Comparison of ENCODE assay signal across 8 cellular contexts in genomic region chr20:56629464-56630085, GRCh38. TPM values are rescaled to one million over a fixed set of nuclear protein-coding genes. Genes with fewer than 3 reads are reported as not detected.
DNase-seq lines count a peak whose midpoint lies in the region; ATAC-seq, FAIRE-seq and TF ChIP-seq lines count a peak whose summit lies in the region.

No MANE protein-coding gene starts in this region.

- H3K4me3 ChIP-seq in kidney (ENCODE audit: low read length in 2 of 2): peak overlapping the region; percentile 32 to 38
- peak overlapping the region; percentile 35 to 45 for H3K4me3 ChIP-seq in tibial artery
- H3K4me3 ChIP-seq in OCI-LY7 (ENCODE audit: low read depth, low read length, poor library complexity, severe bottlenecking): no peak overlapping the region

- H3K36me3 ChIP-seq in kidney (ENCODE audit: control insufficient read depth in 1 of 2, insufficient read depth in 2 of 2, low read length in 2 of 2) (no peaks in the 10 kb centered on the region), tibial artery (no peaks in the 10 kb centered on the region), OCI-LY7 (ENCODE audit: insufficient read depth, low read length) (no peaks in the 10 kb centered on the region)

- TF ChIP-seq CTCF in activated CD8-positive, alpha-beta T cell treated with anti-CD3 and anti-CD28 coated beads for 36 hours (IDR thresholded peaks at IDR 0.05): no peak
- TF ChIP-seq CTCF in kidney (IDR thresholded peaks at IDR 0.05; ENCODE audit: borderline replicate concordance, extremely low read depth, insufficient read depth) (no peak), tibial artery (IDR thresholded peaks at IDR 0.05) (no peak), OCI-LY7 (conservative IDR thresholded peaks at IDR 0.05; ENCODE audit: low read length) (no peak)

- POLR2A ChIA-PET in activated CD8-positive, alpha-beta T cell treated with anti-CD3 and anti-CD28 coated beads, Interleukin-2, amount 10 ng/mL, durations not matched to agents 7 days and 5 days (lab: Charles Lee): no interaction called here
- POLR2A ChIA-PET in activated CD8-positive, alpha-beta T cell treated with anti-CD3 and anti-CD28 coated beads for 36 hours (lab: Charles Lee): no interaction called here
- POLR2A ChIA-PET in OCI-LY7 (lab: Charles Lee): no interaction called here

- no peaks in the 10 kb centered on the region for H3K9me3 Mint-ChIP-seq in activated CD8-positive, alpha-beta T cell treated with anti-CD3 and anti-CD28 coated beads, Interleukin-2, amount 10 ng/mL, durations not matched to agents 7 days and 5 days (ENCODE audit: insufficient read depth)
- H3K9me3 Mint-ChIP-seq in activated CD8-positive, alpha-beta T cell treated with anti-CD3 and anti-CD28 coated beads for 36 hours: no peaks in the 10 kb centered on the region
- no peaks in the 10 kb centered on the region for H3K9me3 Mint-ChIP-seq in activated T-helper 1 cell treated with anti-CD3 and anti-CD28 coated beads, Interleukin-12 subunit alpha, Interleukin-12 subunit beta, Interleukin-2, Interleukin-4 antibody, amounts not matched to agents 30 ng/mL and 10 ng/mL and 1 ng/mL, durations not matched to agents 14 hours and 24 hours and 36 hours

- no peak overlapping the region for H3K27ac Mint-ChIP-seq in activated CD8-positive, alpha-beta T cell treated with anti-CD3 and anti-CD28 coated beads, Interleukin-2, amount 10 ng/mL, durations not matched to agents 7 days and 5 days
- no peak overlapping the region for H3K27ac Mint-ChIP-seq in activated CD8-positive, alpha-beta T cell treated with anti-CD3 and anti-CD28 coated beads for 36 hours
- H3K27ac Mint-ChIP-seq in activated T-helper 1 cell treated with anti-CD3 and anti-CD28 coated beads, Interleukin-12 subunit alpha, Interleukin-12 subunit beta, Interleukin-2, Interleukin-4 antibody, amounts not matched to agents 30 ng/mL and 10 ng/mL and 1 ng/mL, durations not matched to agents 14 hours and 24 hours and 36 hours: peak overlapping the region; percentile 29

- peak overlapping the region; percentile 28 for H3K4me3 Mint-ChIP-seq in activated CD8-positive, alpha-beta T cell treated with anti-CD3 and anti-CD28 coated beads, Interleukin-2, amount 10 ng/mL, durations not matched to agents 7 days and 5 days
- H3K4me3 Mint-ChIP-seq in activated CD8-positive, alpha-beta T cell treated with anti-CD3 and anti-CD28 coated beads for 36 hours: no peak overlapping the region
- H3K4me3 Mint-ChIP-seq in activated T-helper 1 cell treated with anti-CD3 and anti-CD28 coated beads, Interleukin-12 subunit alpha, Interleukin-12 subunit beta, Interleukin-2, Interleukin-4 antibody, amounts not matched to agents 30 ng/mL and 10 ng/mL and 1 ng/mL, durations not matched to agents 14 hours and 24 hours and 36 hours: no peak overlapping the region

- H3K27me3 Mint-ChIP-seq in activated CD8-positive, alpha-beta T cell treated with anti-CD3 and anti-CD28 coated beads, Interleukin-2, amount 10 ng/mL, durations not matched to agents 7 days and 5 days (ENCODE audit: low read depth): peaks cover 64% of the 10 kb centered on the region
- peaks cover 74% of the 10 kb centered on the region for H3K27me3 Mint-ChIP-seq in activated CD8-positive, alpha-beta T cell treated with anti-CD3 and anti-CD28 coated beads for 36 hours
- peaks cover 74% of the 10 kb centered on the region for H3K27me3 Mint-ChIP-seq in activated T-helper 1 cell treated with anti-CD3 and anti-CD28 coated beads, Interleukin-12 subunit alpha, Interleukin-12 subunit beta, Interleukin-2, Interleukin-4 antibody, amounts not matched to agents 30 ng/mL and 10 ng/mL and 1 ng/mL, durations not matched to agents 14 hours and 24 hours and 36 hours (ENCODE audit: insufficient read depth)

- no peak for ATAC-seq in activated CD8-positive, alpha-beta T cell treated with anti-CD3 and anti-CD28 coated beads, Interleukin-2, amount 10 ng/mL, durations not matched to agents 7 days and 5 days
- ATAC-seq in activated CD8-positive, alpha-beta T cell treated with anti-CD3 and anti-CD28 coated beads for 36 hours: no peak
- no peak for ATAC-seq in HG03196 (IDR thresholded peaks at IDR 0.05; ENCODE audit: unreplicated experiment)

- no peak for FAIRE-seq in kidney (lab: Jason Lieb, UNC)

- H3K4me2 ChIP-seq in OCI-LY7 (ENCODE audit: low read length): no peak overlapping the region

- H3K4me1 ChIP-seq in kidney (ENCODE audit: control insufficient read depth in 1 of 2, insufficient read depth in 1 of 2, low read depth in 1 of 2, low read length in 2 of 2) (peaks cover 0 to 13% of the 10 kb centered on the region in 2 donors), tibial artery (peaks cover 0 to 54% (median 44%) of the 10 kb centered on the region in 4 donors), OCI-LY7 (ENCODE audit: insufficient read depth, low read length, poor library complexity, severe bottlenecking) (no peaks in the 10 kb centered on the region)

- no TSS peak for BruUV-seq in OCI-LY7 (replicated peaks; lab: Mats Ljungman, UMichigan)

- peaks cover 23% of the 10 kb centered on the region for H3K4me1 Mint-ChIP-seq in activated CD8-positive, alpha-beta T cell treated with anti-CD3 and anti-CD28 coated beads, Interleukin-2, amount 10 ng/mL, durations not matched to agents 7 days and 5 days (ENCODE audit: low read depth)
- peaks cover 12% of the 10 kb centered on the region for H3K4me1 Mint-ChIP-seq in activated CD8-positive, alpha-beta T cell treated with anti-CD3 and anti-CD28 coated beads for 36 hours (ENCODE audit: low read depth)
- H3K4me1 Mint-ChIP-seq in activated T-helper 1 cell treated with anti-CD3 and anti-CD28 coated beads, Interleukin-12 subunit alpha, Interleukin-12 subunit beta, Interleukin-2, Interleukin-4 antibody, amounts not matched to agents 30 ng/mL and 10 ng/mL and 1 ng/mL, durations not matched to agents 14 hours and 24 hours and 36 hours (ENCODE audit: low read depth): no peaks in the 10 kb centered on the region

- H3K9ac ChIP-seq in kidney (ENCODE audit: low read length in 2 of 2): no peak overlapping the region

- intact Hi-C loops in activated CD8-positive, alpha-beta T cell treated with anti-CD3 and anti-CD28 coated beads for 36 hours (cut with micrococcal nuclease): loop anchor here (5.0 kb wide), 1 partner anchor 298 kb away; no protein-coding TSS in a partner anchor
- intact Hi-C loops in activated T-helper 1 cell treated with anti-CD3 and anti-CD28 coated beads, Interleukin-12 subunit alpha, Interleukin-12 subunit beta, Interleukin-2, Interleukin-4 antibody, amounts not matched to agents 30 ng/mL and 10 ng/mL and 1 ng/mL, durations not matched to agents 14 hours and 24 hours and 36 hours (cut with micrococcal nuclease): loop anchor here (2.0 to 5.0 kb wide), 2 partner anchors 297 to 638 kb away; partner anchors contain the start of gene BMP7
- intact Hi-C loops in kidney (cut with DNase I) (no loop called here), tibial artery (cut with DNase I; ENCODE audit: low total_unique reads) (no loop called here), OCI-LY7 (cut with micrococcal nuclease; ENCODE audit: unreplicated experiment) (loop anchor here (10.0 kb wide), 1 partner anchor 345 kb away; no protein-coding TSS in a partner anchor)

- no peak overlapping the region for H2AFZ ChIP-seq in OCI-LY7 (ENCODE audit: low read length)

- CTCF ChIA-PET in activated CD8-positive, alpha-beta T cell treated with anti-CD3 and anti-CD28 coated beads, Interleukin-2, amount 10 ng/mL, durations not matched to agents 7 days and 5 days (lab: Charles Lee): no interaction called here
- CTCF ChIA-PET in activated CD8-positive, alpha-beta T cell treated with anti-CD3 and anti-CD28 coated beads for 36 hours (lab: Charles Lee): no interaction called here
- CTCF ChIA-PET in OCI-LY7 (lab: Charles Lee; ENCODE audit: unreplicated experiment): no interaction called here

- H3K9me3 ChIP-seq in kidney (ENCODE audit: control insufficient read depth in 1 of 2, low read length in 2 of 2) (no peaks in the 10 kb centered on the region), tibial artery (no peaks in the 10 kb centered on the region), OCI-LY7 (ENCODE audit: low read length) (no peaks in the 10 kb centered on the region)

- no peaks in the 10 kb centered on the region for H3K79me2 ChIP-seq in OCI-LY7 (ENCODE audit: insufficient read depth, low read depth, low read length)

- no peaks in the 10 kb centered on the region for H3K36me3 Mint-ChIP-seq in activated CD8-positive, alpha-beta T cell treated with anti-CD3 and anti-CD28 coated beads, Interleukin-2, amount 10 ng/mL, durations not matched to agents 7 days and 5 days (ENCODE audit: low read depth)
- H3K36me3 Mint-ChIP-seq in activated CD8-positive, alpha-beta T cell treated with anti-CD3 and anti-CD28 coated beads for 36 hours (ENCODE audit: low read depth): no peaks in the 10 kb centered on the region
- H3K36me3 Mint-ChIP-seq in activated T-helper 1 cell treated with anti-CD3 and anti-CD28 coated beads, Interleukin-12 subunit alpha, Interleukin-12 subunit beta, Interleukin-2, Interleukin-4 antibody, amounts not matched to agents 30 ng/mL and 10 ng/mL and 1 ng/mL, durations not matched to agents 14 hours and 24 hours and 36 hours (ENCODE audit: low read depth): no peaks in the 10 kb centered on the region

- no peak for DNase-seq in activated CD8-positive, alpha-beta T cell treated with anti-CD3 and anti-CD28 coated beads, Interleukin-2, amount 10 ng/mL, durations not matched to agents 7 days and 5 days
- no peak for DNase-seq in activated CD8-positive, alpha-beta T cell treated with anti-CD3 and anti-CD28 coated beads for 36 hours
- DNase-seq in activated T-helper 1 cell treated with anti-CD3 and anti-CD28 coated beads, Interleukin-12 subunit alpha, Interleukin-12 subunit beta, Interleukin-2, Interleukin-4 antibody, amounts not matched to agents 30 ng/mL and 10 ng/mL and 1 ng/mL, durations not matched to agents 14 hours and 24 hours and 36 hours (ENCODE audit: low spot score): no peak
- DNase-seq in kidney (peak; percentile 60), tibial artery (no peak), cerebellar nuclear complex (lab: John Stamatoyannopoulos, UW) (no peak), OCI-LY7 (ENCODE audit: low spot score) (no peak)

- H3K27ac ChIP-seq in kidney (ENCODE audit: low read depth in 2 of 2, low read length in 2 of 2) (no peak overlapping the region), tibial artery (no peak overlapping the region), OCI-LY7 (ENCODE audit: low read depth, low read length, poor library complexity, severe bottlenecking) (no peak overlapping the region)

- H3K27me3 ChIP-seq in tibial artery: peaks cover 0 to 91% of the 10 kb centered on the region in 2 donors

- H3K9me2 ChIP-seq in OCI-LY7 (ENCODE audit: insufficient read depth, low read length): no peaks in the 10 kb centered on the region

- H4K20me1 ChIP-seq in OCI-LY7 (ENCODE audit: insufficient read depth, low read length): no peaks in the 10 kb centered on the region

RNA-seq across cellular contexts. Expression of gene TFAP2C, which starts 0.5 kb away (rescaled TPM):
- not detected for total RNA-seq in activated CD8-positive, alpha-beta T cell treated with anti-CD3 and anti-CD28 coated beads, Interleukin-2, amount 10 ng/mL, durations not matched to agents 7 days and 5 days
- not detected for total RNA-seq in activated CD8-positive, alpha-beta T cell treated with anti-CD3 and anti-CD28 coated beads for 36 hours
- total RNA-seq in activated T-helper 1 cell treated with anti-CD3 and anti-CD28 coated beads, Interleukin-12 subunit alpha, Interleukin-12 subunit beta, Interleukin-2, Interleukin-4 antibody, amounts not matched to agents 30 ng/mL and 10 ng/mL and 1 ng/mL, durations not matched to agents 14 hours and 24 hours and 36 hours: not detected in 2 replicates
- total RNA-seq in kidney (1.4 TPM), OCI-LY7 (2022) (not detected in 2 replicates)
- polyA plus RNA-seq in kidney (ENCODE audit: insufficient read depth, low read depth, low replicate concordance): 0.65 TPM
- not detected in 2 replicates for total RNA-seq in OCI-LY7 (2014; rRNA removed; shearing (Covaris generic))

Comparison
In these comparisons a context has a peak if more than half of its experiments do, and no peak if none do; other contexts are left out.
1. intact Hi-C loops: an anchor here in activated CD8-positive, alpha-beta T cell treated with anti-CD3 and anti-CD28 coated beads for 36 hours (5.0 kb wide), activated T-helper 1 cell treated with anti-CD3 and anti-CD28 coated beads, Interleukin-12 subunit alpha, Interleukin-12 subunit beta, Interleukin-2, Interleukin-4 antibody, amounts not matched to agents 30 ng/mL and 10 ng/mL and 1 ng/mL, durations not matched to agents 14 hours and 24 hours and 36 hours (2.0 to 5.0 kb wide) and OCI-LY7 (10.0 kb wide); none called in kidney and tibial artery.